10 cellular contexts compared by ENCODE assay signal in genomic region chr6:142925575-142926110, GRCh38. TPM values are rescaled to one million over a fixed set of nuclear protein-coding genes. Genes with fewer than 3 reads are reported as not detected.
DNase-seq lines count a peak whose midpoint lies in the region; ATAC-seq and TF ChIP-seq lines count a peak whose summit lies in the region.
"Had no signal": no experiment of that assay in that cellular context is flagged by ENCODE, and none has a peak within 500 bp of the region (broad histone marks: within the 10 kb centered on the region; RNA-seq: fewer than 3 reads in every experiment).

No MANE protein-coding gene starts in this region.

- H3K36me3 Mint-ChIP-seq in GM23338 (ENCODE audit: low read depth) (no peaks in the 10 kb centered on the region), activated B cell treated with CpG ODN at 0.5 μM for 24 hours (ENCODE audit: low read depth) (peaks cover 3% of the 10 kb centered on the region)

- peaks cover 1% of the 10 kb centered on the region for H3K27me3 Mint-ChIP-seq in GM23338 (ENCODE audit: insufficient read depth, low read depth, poor library complexity)
- H3K27me3 Mint-ChIP-seq in activated B cell treated with CpG ODN at 0.5 μM for 24 hours: no peaks in the 10 kb centered on the region

- intact Hi-C loops in activated B cell treated with CpG ODN at 0.5 μM for 24 hours (cut with micrococcal nuclease): loop anchor here (1.0 to 5.0 kb wide), 4 partner anchors 7 to 83 kb away; no protein-coding TSS in a partner anchor

- H3F3A ChIP-seq in GM23338 (replicated peaks; ENCODE audit: low read depth): no peaks in the 10 kb centered on the region

- no peaks in the 10 kb centered on the region for H3K9me2 ChIP-seq in GM23338 (ENCODE audit: insufficient read depth)

- H3K9me3 Mint-ChIP-seq in GM23338: no peaks in the 10 kb centered on the region
- no peaks in the 10 kb centered on the region for H3K9me3 Mint-ChIP-seq in activated B cell treated with CpG ODN at 0.5 μM for 24 hours

- no peaks in the 10 kb centered on the region for H3K36me3 ChIP-seq in GM23338 (ENCODE audit: insufficient read depth)

- ATAC-seq in GM23338 (no peak), activated B cell treated with CpG ODN at 0.5 μM for 24 hours (ENCODE audit: low read depth) (no peak)

- POLR2A ChIA-PET in activated B cell treated with CpG ODN at 0.5 μM for 24 hours (lab: Charles Lee) (interaction anchor here (0.8 to 3.6 kb wide), 12 partner anchors 9 to 106 kb away, joined by 3 to 32 read pairs (median 11); partner anchors contain the start of gene HIVEP2), HEK293T (lab: Yijun Ruan, JAX) (no interaction called here)

- H3K4me1 Mint-ChIP-seq in GM23338 (peaks cover 27% of the 10 kb centered on the region), activated B cell treated with CpG ODN at 0.5 μM for 24 hours (peaks cover 42% of the 10 kb centered on the region)

- H3K27ac Mint-ChIP-seq in GM23338: no peak overlapping the region
- peak overlapping the region; percentile 63 for H3K27ac Mint-ChIP-seq in activated B cell treated with CpG ODN at 0.5 μM for 24 hours

- no peak overlapping the region for H2AFZ ChIP-seq in GM23338

- no peak overlapping the region for H3K27ac ChIP-seq in GM23338 (ENCODE audit: low read depth)

- peak overlapping the region; percentile 87; the same call in 1 of the 2 replicates for H3K4me2 ChIP-seq in GM23338

- no peaks in the 10 kb centered on the region; the same call in 1 of the 2 replicates for H3K79me2 ChIP-seq in GM23338 (replicated peaks; ENCODE audit: insufficient read depth)

- no peak for TF ChIP-seq CTCF in GM23338 (conservative IDR thresholded peaks at IDR 0.05; ENCODE audit: low read depth in 2 of 2)
- TF ChIP-seq CTCF in activated B cell treated with CpG ODN at 0.5 μM for 24 hours (IDR thresholded peaks at IDR 0.05): no peak
- TF ChIP-seq CTCF in fibroblast of the aortic adventitia (IDR thresholded peaks at IDR 0.05; ENCODE audit: insufficient read depth, low read length): no peak

- H3K27me3 ChIP-seq in GM23338 (ENCODE audit: insufficient read depth): peaks cover 20% of the 10 kb centered on the region; the same call in 1 of the 2 replicates

- H3K4me3 ChIP-seq in GM23338 (no peak overlapping the region), fibroblast of the aortic adventitia (ENCODE audit: low read depth, low read length) (no peak overlapping the region)

- H4K20me1 ChIP-seq in GM23338 (replicated peaks; ENCODE audit: insufficient read depth): 0 out of 2 replicates have a peak, but pooled peaks cover 8% of the 10 kb centered on the region

- peak overlapping the region; percentile 5; the same call in 2 of the 3 replicates for H3K4me3 Mint-ChIP-seq in GM23338
- peak overlapping the region; percentile 52 for H3K4me3 Mint-ChIP-seq in activated B cell treated with CpG ODN at 0.5 μM for 24 hours

- DNase-seq in GM23338 (ENCODE audit: low spot score) (no peak), activated B cell treated with CpG ODN at 0.5 μM for 24 hours (no peak), fibroblast of the aortic adventitia (ENCODE audit: low read depth) (peak; percentile 85), renal cortical epithelial cell (ENCODE audit: low read depth) (peak; percentile 67), NCI-H82 treated with DMSO at 0.1 percent for 48 hours (lab: John Stamatoyannopoulos, UW; ENCODE audit: unreplicated experiment) (no peak), HEK293T (ENCODE audit: extremely low spot score) (no peak), NCI-H2227 (lab: John Stamatoyannopoulos, UW; ENCODE audit: unreplicated experiment) (no peak), NCI-H510A (lab: John Stamatoyannopoulos, UW) (no peak)
- DNase-seq: H7, NCI-H526 treated with DMSO at 0.1 percent for 48 hours had no signal

- H3K4me1 ChIP-seq in GM23338 (ENCODE audit: insufficient read depth): peaks cover 31% of the 10 kb centered on the region

- CTCF ChIA-PET in activated B cell treated with CpG ODN at 0.5 μM for 24 hours (lab: Charles Lee): interaction anchor here (1.0 to 1.2 kb wide), 2 partner anchors 69 to 183 kb away, joined by 3 read pairs; no protein-coding TSS in a partner anchor
- CTCF ChIA-PET in HEK293T (lab: Yijun Ruan, JAX): interaction anchor here (0.5 kb wide), 1 partner anchor 1942 kb away, joined by 3 read pairs; no protein-coding TSS in a partner anchor

TF ChIP-seq in GM23338, 12 proteins besides CTCF, POLR2A, EP300 and RAD21 (continues in another document):
- TF ChIP-seq REST (IDR thresholded peaks at IDR 0.05; ENCODE audit: unreplicated experiment): no peak
- no peak for TF ChIP-seq ZNF114 (CRISPR knock-in tag; IDR thresholded peaks at IDR 0.05)
- TF ChIP-seq ZNF331 (CRISPR knock-in tag; IDR thresholded peaks at IDR 0.05; ENCODE audit: low read depth): no peak
- no peak for TF ChIP-seq EZH2 (IDR thresholded peaks at IDR 0.05; ENCODE audit: low read depth, unreplicated experiment)

TF ChIP-seq in HEK293T, 16 proteins besides CTCF, POLR2A, EP300 and RAD21:
- TF ChIP-seq L3MBTL2 (conservative IDR thresholded peaks at IDR 0.05): no peak
- no peak for TF ChIP-seq ARNT (IDR thresholded peaks at IDR 0.05)

RNA-seq across cellular contexts. Expression of gene HIVEP2, which starts 19.3 kb away (rescaled TPM):
- 6.6 and 7.4 TPM in 2 replicates for total RNA-seq in GM23338 (2014; rRNA removed; shearing (Covaris generic))
- polyA plus RNA-seq in GM23338 (2016; fragmentation: Nextera tagmentation; extraction: Ambion mirVana): 1.5 and 1.6 TPM in 2 replicates
- total RNA-seq in activated B cell treated with CpG ODN at 0.5 μM for 24 hours (22.2 and 25.4 TPM in 2 replicates), fibroblast of the aortic adventitia (ENCODE audit: low replicate concordance) (11.5 and 23.1 TPM in 2 replicates), renal cortical epithelial cell (17.0 and 26.6 TPM in 2 replicates)

Comparison
In these comparisons a context has a peak if more than half of its experiments do, and no peak if none do; other contexts are left out.
1. DNase-seq: peak in fibroblast of the aortic adventitia (single experiment) and renal cortical epithelial cell (single experiment); none in GM23338 (single experiment), activated B cell treated with CpG ODN at 0.5 μM for 24 hours (single experiment), NCI-H82 treated with DMSO at 0.1 percent for 48 hours (single experiment), HEK293T (single experiment), NCI-H2227 (single experiment) and NCI-H510A (single experiment).